In genomic region chr2:11405599-11406491, GRCh38 we compare ENCODE assay signal across 12 cellular contexts.
DNase-seq lines count a peak whose midpoint lies in the region; ATAC-seq and TF ChIP-seq lines count a peak whose summit lies in the region.
"Had no signal": no experiment of that assay in that cellular context is flagged by ENCODE, and none has a peak within 500 bp of the region (broad histone marks: within the 10 kb centered on the region; RNA-seq: fewer than 3 reads in every experiment).

No MANE protein-coding gene starts in this region.

- H3K27ac ChIP-seq in neuronal stem cell (replicated peaks; ENCODE audit: low read length): no peak overlapping the region
- peak overlapping the region; percentile 62 for H3K27ac ChIP-seq in upper lobe of right lung
- H3K27ac ChIP-seq: cardiac muscle cell had no signal

- in situ Hi-C loops in astrocyte of the spinal cord (cut with HindIII; ENCODE audit: low sequenced_read_pairs): no loop called here

- H2BK12ac ChIP-seq in neuronal stem cell (ENCODE audit: low read length): no peak overlapping the region

- H3K27me3 ChIP-seq in neuronal stem cell (ENCODE audit: control insufficient read depth in 3 of 3, insufficient read depth in 3 of 3, low read depth in 1 of 3, low read length in 3 of 3) (no peaks in the 10 kb centered on the region), upper lobe of right lung (no peaks in the 10 kb centered on the region)
- H3K27me3 ChIP-seq: cardiac muscle cell had no signal

- H3K4me3 Mint-ChIP-seq in type B pancreatic cell: no peak overlapping the region
- H3K4me3 Mint-ChIP-seq: activated T-cell treated with anti-CD3 and anti-CD28 coated beads, Interleukin-2, amount 50 U/mL, for 72 hours; stimulated activated naive CD8-positive, alpha-beta T cell treated with anti-CD3 and anti-CD28 coated beads, Interleukin-15, Interleukin-2, amounts not matched to agents 100 ng/mL and 50 ng/mL, for 24 hours had no signal

- no peaks in the 10 kb centered on the region for H3K36me3 Mint-ChIP-seq in type B pancreatic cell
- H3K36me3 Mint-ChIP-seq in activated naive CD4-positive, alpha-beta T cell treated with anti-CD3 and anti-CD28 coated beads, Interleukin-2, amount 50 U/mL, for 72 hours: no peaks in the 10 kb centered on the region

- no peak overlapping the region for H2BK5ac ChIP-seq in neuronal stem cell (ENCODE audit: low read length)

- H4K91ac ChIP-seq in neuronal stem cell (ENCODE audit: low read depth, low read length, poor library complexity): no peak overlapping the region

- no peak overlapping the region for H3K27ac Mint-ChIP-seq in type B pancreatic cell
- H3K27ac Mint-ChIP-seq in activated naive CD4-positive, alpha-beta T cell treated with anti-CD3 and anti-CD28 coated beads, Interleukin-2, amount 50 U/mL, for 72 hours: no peak overlapping the region
- H3K27ac Mint-ChIP-seq: activated T-cell treated with anti-CD3 and anti-CD28 coated beads, Interleukin-2, amount 50 U/mL, for 72 hours; stimulated activated naive CD8-positive, alpha-beta T cell treated with anti-CD3 and anti-CD28 coated beads, Interleukin-15, Interleukin-2, amounts not matched to agents 100 ng/mL and 50 ng/mL, for 24 hours had no signal

- no peak overlapping the region for H2BK120ac ChIP-seq in neuronal stem cell (ENCODE audit: low read depth, low read length)

- H2AFZ ChIP-seq in neuronal stem cell (ENCODE audit: low read length): peak overlapping the region; percentile 42

- DNase-seq in astrocyte of the spinal cord (ENCODE audit: low read depth, low spot score): peak; percentile 59
- DNase-seq in fibroblast of villous mesenchyme (ENCODE audit: low read depth): peak; percentile 53
- no peak for DNase-seq in neuronal stem cell (ENCODE audit: low spot score)
- DNase-seq in upper lobe of right lung: no peak
- no peak for DNase-seq in type B pancreatic cell (ENCODE audit: extremely low spot score, unreplicated experiment)
- no peak for DNase-seq in activated naive CD4-positive, alpha-beta T cell treated with anti-CD3 and anti-CD28 coated beads, Interleukin-2, amount 50 U/mL, for 72 hours (ENCODE audit: low spot score in 2 of 2)
- no peak for DNase-seq in central memory CD4-positive, alpha-beta T cell
- DNase-seq: activated T-cell treated with anti-CD3 and anti-CD28 coated beads, Interleukin-2, amount 50 U/mL, for 72 hours; MM.1S; SW 1271 had no signal

- H3K4me3 ChIP-seq in astrocyte of the spinal cord (ENCODE audit: low read depth, low read length) (no peak overlapping the region), fibroblast of villous mesenchyme (ENCODE audit: low read depth, low read length) (no peak overlapping the region), neuronal stem cell (ENCODE audit: low read length in 2 of 2) (no peak overlapping the region), upper lobe of right lung (no peak overlapping the region)
- H3K4me3 ChIP-seq: cardiac muscle cell had no signal

- intact Hi-C loops in upper lobe of right lung (cut with DNase I): no loop called here

- H3K4me1 ChIP-seq in neuronal stem cell (ENCODE audit: control insufficient read depth in 2 of 2, insufficient read depth in 1 of 2, low read depth in 1 of 2, low read length in 2 of 2) (peaks cover 0 to 1% of the 10 kb centered on the region in 2 donors), upper lobe of right lung (peaks cover 3% of the 10 kb centered on the region)

- no peaks in the 10 kb centered on the region for H3K9me3 Mint-ChIP-seq in type B pancreatic cell
- no peaks in the 10 kb centered on the region for H3K9me3 Mint-ChIP-seq in activated naive CD4-positive, alpha-beta T cell treated with anti-CD3 and anti-CD28 coated beads, Interleukin-2, amount 50 U/mL, for 72 hours
- H3K9me3 Mint-ChIP-seq: activated T-cell treated with anti-CD3 and anti-CD28 coated beads, Interleukin-2, amount 50 U/mL, for 72 hours; stimulated activated naive CD8-positive, alpha-beta T cell treated with anti-CD3 and anti-CD28 coated beads, Interleukin-15, Interleukin-2, amounts not matched to agents 100 ng/mL and 50 ng/mL, for 24 hours had no signal

- H2BK15ac ChIP-seq in neuronal stem cell (ENCODE audit: low read length): no peak overlapping the region

- whole genome bisulfite sequencing in neuronal stem cell (ENCODE audit: extremely low coverage in 2 of 2, insufficient read length in 2 of 2, insufficient replicate concordance in 1 of 2), 2 donors: no CpG with 5 or more reads among the region's 12 CpGs

- H3K14ac ChIP-seq in neuronal stem cell (ENCODE audit: low read length): no peak overlapping the region

- H3K18ac ChIP-seq in neuronal stem cell (ENCODE audit: low read length): no peak overlapping the region

- no peak for ATAC-seq in upper lobe of right lung
- no peak for ATAC-seq in activated naive CD4-positive, alpha-beta T cell treated with anti-CD3 and anti-CD28 coated beads, Interleukin-2, amount 50 U/mL, for 72 hours
- ATAC-seq: activated T-cell treated with anti-CD3 and anti-CD28 coated beads, Interleukin-2, amount 50 U/mL, for 72 hours had no signal

- no peak overlapping the region for H3K4ac ChIP-seq in neuronal stem cell (ENCODE audit: low read length)

- H3K4me1 Mint-ChIP-seq in type B pancreatic cell (ENCODE audit: unreplicated experiment): peaks cover 24% of the 10 kb centered on the region

- no peak overlapping the region for H3K9ac ChIP-seq in neuronal stem cell (ENCODE audit: low read depth, low read length, poor library complexity)

- H4K8ac ChIP-seq in neuronal stem cell (ENCODE audit: low read depth, low read length): no peak overlapping the region

- no peak overlapping the region for H2AK5ac ChIP-seq in neuronal stem cell (ENCODE audit: low read depth, low read length)

- no peaks in the 10 kb centered on the region for H3K27me3 Mint-ChIP-seq in type B pancreatic cell

- H3K9me3 ChIP-seq in neuronal stem cell (replicated peaks in 1 of 2; ENCODE audit: control insufficient read depth in 2 of 2, insufficient read depth in 1 of 2, low read depth in 1 of 2, low read length in 2 of 2) (no peaks in the 10 kb centered on the region), upper lobe of right lung (no peaks in the 10 kb centered on the region)

- H3K79me1 ChIP-seq in neuronal stem cell (ENCODE audit: low read depth, low read length): no peaks in the 10 kb centered on the region

- no peak overlapping the region for H3K4me2 ChIP-seq in neuronal stem cell (ENCODE audit: insufficient read depth, low read length, poor library complexity, severe bottlenecking)

- H3K36me3 ChIP-seq in neuronal stem cell (replicated peaks in 1 of 2; ENCODE audit: control insufficient read depth in 2 of 2, insufficient read depth in 2 of 2, low read length in 2 of 2) (no peaks in the 10 kb centered on the region), upper lobe of right lung (no peaks in the 10 kb centered on the region)
- H3K36me3 ChIP-seq: cardiac muscle cell had no signal

- no peak overlapping the region for H3K23ac ChIP-seq in neuronal stem cell (ENCODE audit: low read depth, low read length, poor library complexity)

- TF ChIP-seq CTCF in astrocyte of the spinal cord (IDR thresholded peaks at IDR 0.05; ENCODE audit: low read depth, low read length): no peak
- TF ChIP-seq CTCF in fibroblast of villous mesenchyme (IDR thresholded peaks at IDR 0.05; ENCODE audit: insufficient read depth, low read depth, low read length): no peak
- no peak for TF ChIP-seq CTCF in upper lobe of right lung (IDR thresholded peaks at IDR 0.05)
- no peak for TF ChIP-seq CTCF in type B pancreatic cell (conservative IDR thresholded peaks at IDR 0.05)

Comparison
In these comparisons a context has a peak if more than half of its experiments do, and no peak if none do; other contexts are left out.
1. DNase-seq: peak in astrocyte of the spinal cord (single experiment) and fibroblast of villous mesenchyme (single experiment); none in neuronal stem cell (single experiment), upper lobe of right lung (single experiment), type B pancreatic cell (single experiment), activated naive CD4-positive, alpha-beta T cell treated with anti-CD3 and anti-CD28 coated beads, Interleukin-2, amount 50 U/mL, for 72 hours (0 of 2) and central memory CD4-positive, alpha-beta T cell (single experiment).